22 cellular contexts compared by ENCODE assay signal in the genomic region with DNA sequence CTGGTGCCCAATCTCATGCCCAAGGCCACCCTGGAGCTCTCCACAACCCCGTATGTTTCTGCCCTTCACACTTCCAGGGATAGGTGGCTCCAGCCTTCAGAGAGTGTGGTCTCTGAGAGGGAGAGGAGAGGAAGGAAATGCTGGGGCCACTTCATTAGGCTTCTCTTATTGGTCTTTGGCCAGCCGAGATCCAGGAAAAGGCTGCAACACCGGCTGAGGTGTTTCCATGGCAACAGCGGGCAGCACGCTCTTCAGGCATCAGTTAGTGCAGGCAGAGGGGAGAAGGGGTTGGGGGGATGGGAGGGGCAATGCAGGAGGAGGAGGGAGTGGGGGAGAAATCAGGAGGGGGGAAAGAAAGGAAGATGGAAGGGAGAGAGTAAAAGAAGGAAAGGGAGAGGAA.
DNase-seq lines count a peak whose midpoint lies in the region; ATAC-seq and TF ChIP-seq lines count a peak whose summit lies in the region.
"Had no signal": no experiment of that assay in that cellular context is flagged by ENCODE, and none has a peak within 500 bp of the region (broad histone marks: within the 10 kb centered on the region; RNA-seq: fewer than 3 reads in every experiment).

No MANE protein-coding gene starts in this region.

- no peaks in the 10 kb centered on the region for H3K9me3 ChIP-seq in H9 (ENCODE audit: control insufficient read depth, low read depth, low read length)
- H3K9me3 ChIP-seq: body of pancreas, thoracic aorta had no signal

- H3K27me3 Mint-ChIP-seq in H9 (ENCODE audit: low read depth) (peaks cover 7% of the 10 kb centered on the region), chondrocyte (ENCODE audit: low read depth) (no peaks in the 10 kb centered on the region)

- no peak overlapping the region for H2AK5ac ChIP-seq in H9 (ENCODE audit: insufficient read length, low read length)

- no peaks in the 10 kb centered on the region for H3K27me3 ChIP-seq in H9 (ENCODE audit: insufficient read depth, low read length)
- H3K27me3 ChIP-seq: body of pancreas had no signal

- WGBS in H9 (ENCODE audit: extremely low coverage, insufficient read length, low lambda C conversion rate) = no CpG with 5 or more reads among the region's 5 CpGs

- H2BK120ac ChIP-seq in H9 (ENCODE audit: low read depth, low read length, poor library complexity, severe bottlenecking) = no peak overlapping the region

- H3K56ac ChIP-seq in H9 (ENCODE audit: insufficient read length, low read depth, low read length) = no peak overlapping the region

- H3K4me3 Mint-ChIP-seq in H9 (no peak overlapping the region; a peak in 1 of 5 replicates), chondrocyte (ENCODE audit: unreplicated experiment) (no peak overlapping the region)
- H3K4me3 Mint-ChIP-seq: activated B cell treated with CpG ODN at 0.5 μM for 24 hours; CD8-positive, alpha-beta memory T cell had no signal

- no peak overlapping the region for H4K8ac ChIP-seq in H9 (replicated peaks; ENCODE audit: insufficient read length, low read depth, low read length)

- no peak overlapping the region for H3K18ac ChIP-seq in H9 (ENCODE audit: insufficient read length, low read depth, low read length)

- no peak overlapping the region for H3K4ac ChIP-seq in H9 (ENCODE audit: low read depth, low read length)

- H3K27ac ChIP-seq in H9 (ENCODE audit: insufficient read length, low read depth, low read length) = no peak overlapping the region
- H3K27ac ChIP-seq: body of pancreas, HL-60, thoracic aorta had no signal

- H3K9me3 Mint-ChIP-seq in H9 (no peaks in the 10 kb centered on the region; a peak in 2 of 5 replicates), chondrocyte (ENCODE audit: low read depth) (peaks cover 10% of the 10 kb centered on the region)
- H3K9me3 Mint-ChIP-seq: activated B cell treated with CpG ODN at 0.5 μM for 24 hours; CD8-positive, alpha-beta memory T cell had no signal

- no peaks in the 10 kb centered on the region for H3K79me1 ChIP-seq in H9 (ENCODE audit: insufficient read depth, low read depth, low read length, poor library complexity, severe bottlenecking)

- no peak overlapping the region for H4K5ac ChIP-seq in H9 (ENCODE audit: insufficient read length, low read depth, low read length)

- H3K23ac ChIP-seq in H9 (ENCODE audit: insufficient read length, low read depth, low read length) = no peak overlapping the region

- H2BK15ac ChIP-seq in H9 (ENCODE audit: low read depth, low read length) = no peak overlapping the region

- no peak overlapping the region for H3K14ac ChIP-seq in H9 (ENCODE audit: insufficient read depth, low read length)

- ATAC-seq in GM19455 (IDR thresholded peaks at IDR 0.05; ENCODE audit: unreplicated experiment) = no peak
- ATAC-seq: body of pancreas, HepG2 had no signal

- H3K36me3 Mint-ChIP-seq in H9 (ENCODE audit: insufficient read depth in 1 of 3, low read depth in 3 of 3) (no peaks in the 10 kb centered on the region; a peak in 1 of 7 replicates), chondrocyte (ENCODE audit: low read depth) (no peaks in the 10 kb centered on the region)
- H3K36me3 Mint-ChIP-seq: CD8-positive, alpha-beta memory T cell had no signal

- no peak overlapping the region for H2BK12ac ChIP-seq in H9 (ENCODE audit: insufficient read length, low read depth, low read length)

- no peak overlapping the region for H3T11ph ChIP-seq in H9 (ENCODE audit: low read length)

- no peaks in the 10 kb centered on the region for H3K79me2 ChIP-seq in H9 (ENCODE audit: insufficient read depth, low read length)

- no peaks in the 10 kb centered on the region for H3K23me2 ChIP-seq in H9 (ENCODE audit: insufficient read length, low read depth, low read length, poor library complexity, severe bottlenecking)

- H3K4me1 Mint-ChIP-seq in H9 = peaks cover 8 to 11% of the 10 kb centered on the region in 2 experiments
- no peaks in the 10 kb centered on the region for H3K4me1 Mint-ChIP-seq in chondrocyte (ENCODE audit: low read depth)
- H3K4me1 Mint-ChIP-seq: activated B cell treated with CpG ODN at 0.5 μM for 24 hours; CD8-positive, alpha-beta memory T cell had no signal

- DNase-seq in COR-L47 (lab: John Stamatoyannopoulos, UW) (peak; percentile 80), H9 (peak; percentile 63), NCI-H510A treated with DMSO at 0.1 percent for 48 hours (lab: John Stamatoyannopoulos, UW) (peak; percentile 55), iPS-NIHi11 (ENCODE audit: low spot score) (peak; percentile 47), chondrocyte (ENCODE audit: low spot score) (no peak), NCI-H226 (no peak)
- DNase-seq: activated B cell treated with CpG ODN at 0.5 μM for 24 hours; activated CD4-positive, alpha-beta T cell treated with anti-CD3 and anti-CD28 coated beads, Interleukin-2, amount 50 U/mL, for 48 hours; activated effector memory CD4-positive, alpha-beta T cell treated with Interleukin-2 at 50 U/mL for 16 hours; body of pancreas; CD8-positive, alpha-beta memory T cell; mammary epithelial cell; NCI-H446 treated with DMSO at 0.1 percent for 48 hours; occipital lobe; stimulated activated CD4-positive, alpha-beta T cell treated with anti-CD3 and anti-CD28 coated beads, Interleukin-4, amount 100 ng/mL, for 1 hour; stimulated activated naive CD4-positive, alpha-beta T cell; T1000 had no signal

- no peak overlapping the region for H3K9ac ChIP-seq in H9 (ENCODE audit: extremely low read depth, insufficient read length, low read length)

- no peak for TF ChIP-seq CTCF in H9 (conservative IDR thresholded peaks at IDR 0.05)
- no peak for TF ChIP-seq CTCF in chondrocyte (IDR thresholded peaks at IDR 0.05)

- no peak overlapping the region for H3K4me2 ChIP-seq in H9 (ENCODE audit: insufficient read depth, insufficient read length, low read length)
- H3K4me2 ChIP-seq: smooth muscle cell had no signal

- H3K27ac Mint-ChIP-seq in H9 (peak overlapping the region in 1 of 3 experiments; percentile 53; a peak in 1 of 7 replicates), chondrocyte (ENCODE audit: unreplicated experiment) (no peak overlapping the region)
- H3K27ac Mint-ChIP-seq: activated B cell treated with CpG ODN at 0.5 μM for 24 hours; CD8-positive, alpha-beta memory T cell had no signal

- H2AFZ ChIP-seq in H9 (ENCODE audit: low read length) = no peak overlapping the region

- H2BK5ac ChIP-seq in H9 (ENCODE audit: insufficient read length, low read length) = no peak overlapping the region

- no peaks in the 10 kb centered on the region for H3K4me1 ChIP-seq in H9 (ENCODE audit: insufficient read depth, low read length)
- H3K4me1 ChIP-seq: body of pancreas had no signal

- no peaks in the 10 kb centered on the region for H4K20me1 ChIP-seq in H9 (ENCODE audit: control insufficient read depth, insufficient read depth, insufficient read length)

- no peak overlapping the region for H4K91ac ChIP-seq in H9 (ENCODE audit: insufficient read length, low read depth, low read length)

- no peak overlapping the region for H2BK20ac ChIP-seq in H9 (ENCODE audit: low read depth, low read length, poor library complexity, severe bottlenecking)

Comparison
In these comparisons a context has a peak if more than half of its experiments do, and no peak if none do; other contexts are left out.
1. DNase-seq: peak in COR-L47 (single experiment), H9 (single experiment), NCI-H510A treated with DMSO at 0.1 percent for 48 hours (single experiment) and iPS-NIHi11 (single experiment); none in chondrocyte (single experiment) and NCI-H226 (single experiment).